Comparison of ENCODE assay signal across 8 cellular contexts in the genomic region with DNA sequence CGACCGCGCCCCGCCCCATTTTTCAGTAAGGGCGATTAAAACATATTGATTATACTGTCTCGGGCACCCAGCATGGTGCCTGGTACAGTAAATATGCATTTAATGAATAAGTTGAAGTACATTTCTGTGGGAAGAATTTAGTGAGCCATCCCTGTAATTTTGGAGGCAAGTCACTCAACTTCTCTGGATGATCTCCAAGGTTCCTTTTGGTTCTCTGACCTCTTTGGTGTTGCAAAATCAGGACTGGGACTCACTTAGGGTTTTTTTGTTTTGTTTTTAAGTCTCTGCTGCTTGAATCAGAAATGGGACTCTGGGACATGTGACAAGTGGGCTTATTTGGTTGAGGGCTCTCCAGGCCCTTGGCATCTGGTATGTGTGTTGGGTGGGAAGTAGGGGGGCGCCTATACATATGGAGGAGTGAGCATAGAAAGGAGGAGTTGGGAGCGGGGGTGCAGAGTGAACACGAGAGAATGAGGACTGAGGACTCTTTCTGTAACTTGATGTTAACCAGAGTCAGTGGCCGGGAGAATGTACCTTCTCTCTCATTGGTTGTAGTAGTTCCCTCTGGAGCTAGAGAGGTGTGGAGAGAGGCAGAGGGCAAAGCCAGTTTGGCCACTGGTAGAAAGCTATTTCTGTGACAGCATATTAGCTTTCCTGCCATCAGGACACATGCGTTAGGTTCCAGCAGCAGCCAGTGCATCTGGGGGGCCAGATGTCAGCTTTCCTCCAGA. TPM values are rescaled to one million over a fixed set of nuclear protein-coding genes. Genes with fewer than 3 reads are reported as not detected.
DNase-seq lines count a peak whose midpoint lies in the region; ATAC-seq and TF ChIP-seq lines count a peak whose summit lies in the region.

No MANE protein-coding gene starts in this region.

- no peak overlapping the region for H4K91ac ChIP-seq in mesenchymal stem cell (ENCODE audit: low read length)

- POLR2A ChIA-PET in HEK293T (lab: Yijun Ruan, JAX), result interaction anchor here (0.9 to 3.9 kb wide), 6 partner anchors 9 to 50 kb away, joined by 3 to 28 read pairs (median 14); a partner anchor contains a TSS

- peak overlapping the region in 1 of 2 experiments; percentile 49 for H3K4ac ChIP-seq in mesenchymal stem cell (ENCODE audit: low read depth in 1 of 2, low read length in 2 of 2)

- H3K27me3 ChIP-seq in ACC112 (ENCODE audit: insufficient read depth, low read length), result no peaks in the 10 kb centered on the region
- no peaks in the 10 kb centered on the region for H3K27me3 ChIP-seq in mammary epithelial cell (ENCODE audit: insufficient read depth, low read length)
- no peaks in the 10 kb centered on the region for H3K27me3 ChIP-seq in mesenchymal stem cell (ENCODE audit: control insufficient read depth in 1 of 2, insufficient read depth in 1 of 2, low read length in 2 of 2)

- H3K14ac ChIP-seq in mesenchymal stem cell (ENCODE audit: low read length in 2 of 2), result peak overlapping the region in 1 of 2 experiments; percentile 28

- no peaks in the 10 kb centered on the region for H4K20me1 ChIP-seq in mammary epithelial cell (ENCODE audit: insufficient read depth, low read length)

- H3K27ac ChIP-seq in ACC112 (ENCODE audit: low read depth, low read length), result peak overlapping the region; percentile 50; the same call in 1 of the 2 replicates
- H3K27ac ChIP-seq in mammary epithelial cell (ENCODE audit: insufficient read depth, low read depth, low read length), result peak overlapping the region; percentile 80
- no peak overlapping the region for H3K27ac ChIP-seq in mesenchymal stem cell (ENCODE audit: low read length, poor library complexity, severe bottlenecking)

- no peak overlapping the region for H3K23ac ChIP-seq in mesenchymal stem cell (ENCODE audit: low read length in 2 of 2)

- H3K18ac ChIP-seq in mesenchymal stem cell (ENCODE audit: low read depth in 1 of 2, low read length in 2 of 2), result peak overlapping the region; percentile 46 to 57

- peak overlapping the region; percentile 59 for H2BK120ac ChIP-seq in mesenchymal stem cell (ENCODE audit: low read depth, low read length)

- H3K79me2 ChIP-seq in ACC112 (ENCODE audit: control insufficient read depth, insufficient read depth, low read length, unreplicated experiment), result peaks cover 66% of the 10 kb centered on the region
- H3K79me2 ChIP-seq in mammary epithelial cell (ENCODE audit: insufficient read depth, low read length), result peaks cover 68% of the 10 kb centered on the region

- H3K36me3 ChIP-seq in ACC112 (ENCODE audit: insufficient read depth, low read length), result no peaks in the 10 kb centered on the region
- no peaks in the 10 kb centered on the region for H3K36me3 ChIP-seq in mammary epithelial cell (ENCODE audit: insufficient read depth, low read length)
- no peaks in the 10 kb centered on the region for H3K36me3 ChIP-seq in mesenchymal stem cell (ENCODE audit: control insufficient read depth in 1 of 2, insufficient read depth in 2 of 2, low read depth in 1 of 2, low read length in 2 of 2)

- H2AFZ ChIP-seq in ACC112 (ENCODE audit: low read length, unreplicated experiment), result no peak overlapping the region
- H2AFZ ChIP-seq in mammary epithelial cell (ENCODE audit: low read depth, low read length), result no peak overlapping the region
- H2AFZ ChIP-seq in mesenchymal stem cell (ENCODE audit: low read depth, low read length), result no peak overlapping the region

- H2BK12ac ChIP-seq in mesenchymal stem cell (ENCODE audit: low read length in 2 of 2), result peak overlapping the region in 1 of 2 experiments; percentile 60

- H3K4me3 ChIP-seq in ACC112 (ENCODE audit: low read depth, low read length) (peak overlapping the region; percentile 87), mammary epithelial cell (replicated peaks in 1 of 3; ENCODE audit: insufficient read depth in 1 of 3, low read depth in 2 of 3, low read length in 3 of 3) (peak overlapping the region; percentile 85 to 91 (median 86)), mesenchymal stem cell (ENCODE audit: insufficient read depth in 1 of 2, low read depth in 1 of 2, low read length in 2 of 2) (peak overlapping the region in 1 of 2 experiments; percentile 99)

- H3K9ac ChIP-seq in mammary epithelial cell (ENCODE audit: insufficient read depth, low read length) (no peak overlapping the region), mesenchymal stem cell (ENCODE audit: low read length) (peak overlapping the region; percentile 96)

- H3K4me2 ChIP-seq in mammary epithelial cell (ENCODE audit: insufficient read depth, low read depth, low read length) (peak overlapping the region; percentile 77), mesenchymal stem cell (ENCODE audit: low read length, poor library complexity, severe bottlenecking) (peak overlapping the region; percentile 65)

- dilution Hi-C loops in mammary epithelial cell (cut with HindIII; ENCODE audit: low sequenced_read_pairs), result loop anchor here (5.0 kb wide), 1 partner anchor 99 kb away; no protein-coding TSS in a partner anchor

- no peak for TF ChIP-seq CTCF in mammary epithelial cell (conservative IDR thresholded peaks at IDR 0.05 in 1 of 2, IDR thresholded peaks at IDR 0.05 in 1 of 2; ENCODE audit: extremely low read depth in 1 of 2, insufficient read depth in 1 of 2, low read depth in 1 of 2, low read length in 2 of 2)

- no peak overlapping the region for H2BK15ac ChIP-seq in mesenchymal stem cell (ENCODE audit: low read depth, poor library complexity, severe bottlenecking)

- in situ Hi-C loops in mammary epithelial cell (cut with MboI; ENCODE audit: low sequenced_read_pairs in 2 of 2), result no loop called here
- in situ Hi-C loops in KBM-7 (cut with MboI; ENCODE audit: low pct_unique_long_range_greater_than_20kb, low sequenced_read_pairs), result no loop called here

- DNase-seq in HEK293T (ENCODE audit: extremely low spot score), result no peak
- DNase-seq in mammary epithelial cell, result peak; percentile 46
- DNase-seq in mesenchymal stem cell, result peak; percentile 59
- DNase-seq in head of caudate nucleus, result no peak
- no peak for DNase-seq in KBM-7

- 79% methylated on average over 11 of the region's 11 CpGs for WGBS in mammary epithelial cell (ENCODE audit: low coverage, missing lambda C conversion rate)
- 45% methylated on average over 11 of the region's 11 CpGs for WGBS in mesenchymal stem cell

- H3K9me3 ChIP-seq in mammary epithelial cell (replicated peaks; ENCODE audit: insufficient read depth, low read length) (no peaks in the 10 kb centered on the region), mesenchymal stem cell (ENCODE audit: control insufficient read depth, low read length) (no peaks in the 10 kb centered on the region)

- H3K79me1 ChIP-seq in mesenchymal stem cell (replicated peaks; ENCODE audit: low read length, poor library complexity, severe bottlenecking), result no peaks in the 10 kb centered on the region

- H2BK5ac ChIP-seq in mesenchymal stem cell (ENCODE audit: low read depth, low read length, poor library complexity, severe bottlenecking), result no peak overlapping the region

- CTCF ChIA-PET in HEK293T (lab: Yijun Ruan, JAX) (interaction anchor here (0.6 to 3.3 kb wide), 12 partner anchors 13 to 133 kb away, joined by 3 to 28 read pairs (median 3); no protein-coding TSS in a partner anchor), mammary epithelial cell (lab: Charles Lee; ENCODE audit: low non-redundant PET) (no interaction called here)

- no peak overlapping the region for H4K8ac ChIP-seq in mesenchymal stem cell (ENCODE audit: low read length)

- ATAC-seq in HG02938 (IDR thresholded peaks at IDR 0.05; ENCODE audit: unreplicated experiment) (no peak), HG03460 (IDR thresholded peaks at IDR 0.05; ENCODE audit: unreplicated experiment) (no peak)

- BruUV-seq in mammary epithelial cell (replicated peaks; lab: Mats Ljungman, UMichigan), result no TSS peak

- intact Hi-C loops in mammary epithelial cell (cut with micrococcal nuclease) (loop anchor here (2.0 kb wide), 1 partner anchor 103 kb away; no protein-coding TSS in a partner anchor), head of caudate nucleus (cut with DNase I) (loop anchor here (10.0 kb wide), 2 partner anchors 71 to 111 kb away; no protein-coding TSS in a partner anchor)

- H3K4me1 ChIP-seq in ACC112 (ENCODE audit: control insufficient read depth, insufficient read depth, low read length, unreplicated experiment) (peaks cover 29% of the 10 kb centered on the region), mammary epithelial cell (ENCODE audit: insufficient read depth, low read length) (peaks cover 39% of the 10 kb centered on the region), mesenchymal stem cell (ENCODE audit: control insufficient read depth, insufficient read depth, low read depth, low read length) (peaks cover 14% of the 10 kb centered on the region)

- peak overlapping the region; percentile 65 for H2AK5ac ChIP-seq in mesenchymal stem cell (ENCODE audit: low read length, severe bottlenecking)

TF ChIP-seq in HEK293T, 16 proteins besides CTCF, POLR2A, EP300 and RAD21:
- TF ChIP-seq ELF4 (IDR thresholded peaks at IDR 0.05) (no peak), BHLHE40 (IDR thresholded peaks at IDR 0.05; ENCODE audit: borderline replicate concordance) (no peak), ZNF384 (IDR thresholded peaks at IDR 0.05) (no peak)
- TF ChIP-seq, protein P1, sequence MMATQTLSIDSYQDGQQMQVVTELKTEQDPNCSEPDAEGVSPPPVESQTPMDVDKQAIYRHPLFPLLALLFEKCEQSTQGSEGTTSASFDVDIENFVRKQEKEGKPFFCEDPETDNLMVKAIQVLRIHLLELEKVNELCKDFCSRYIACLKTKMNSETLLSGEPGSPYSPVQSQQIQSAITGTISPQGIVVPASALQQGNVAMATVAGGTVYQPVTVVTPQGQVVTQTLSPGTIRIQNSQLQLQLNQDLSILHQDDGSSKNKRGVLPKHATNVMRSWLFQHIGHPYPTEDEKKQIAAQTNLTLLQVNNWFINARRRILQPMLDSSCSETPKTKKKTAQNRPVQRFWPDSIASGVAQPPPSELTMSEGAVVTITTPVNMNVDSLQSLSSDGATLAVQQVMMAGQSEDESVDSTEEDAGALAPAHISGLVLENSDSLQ (IDR thresholded peaks at IDR 0.05), result 0 out of 2 replicates have a peak, but pooled peaks have one; percentile 2

RNA-seq across cellular contexts. Expression of a gene that starts 1.9 kb away (rescaled TPM):
- total RNA-seq in mammary epithelial cell, result 10 to 100 TPM; 22.5 to 28.8 TPM
- polyA plus RNA-seq in mammary epithelial cell, result 14.5 TPM
- polyA minus RNA-seq in mammary epithelial cell, result 35.8 TPM
- 24.9 TPM for polyA plus RNA-seq in mesenchymal stem cell (2013, experiment 1 of 2)
- polyA plus RNA-seq in mesenchymal stem cell (2013, experiment 2 of 2), result 24.0 TPM

RNA-seq across cellular contexts. Expression of a gene that starts 49.8 kb away (rescaled TPM):
- total RNA-seq in mammary epithelial cell, result 1 to 10 TPM; 8.0 to 9.8 TPM
- polyA plus RNA-seq in mammary epithelial cell, result 4.3 TPM
- polyA minus RNA-seq in mammary epithelial cell, result 4.0 TPM
- polyA plus RNA-seq in mesenchymal stem cell (2013, experiment 1 of 2), result 4.2 TPM
- 3.8 TPM for polyA plus RNA-seq in mesenchymal stem cell (2013, experiment 2 of 2)

Comparison
In these comparisons a context has a peak if more than half of its experiments do, and no peak if none do; other contexts are left out.
1. DNase-seq: peak in mammary epithelial cell (single experiment) and mesenchymal stem cell (single experiment); none in HEK293T (single experiment), head of caudate nucleus (0 of 42) and KBM-7 (single experiment).